ENCODE assay signal across 15 cellular contexts in the genomic region with DNA sequence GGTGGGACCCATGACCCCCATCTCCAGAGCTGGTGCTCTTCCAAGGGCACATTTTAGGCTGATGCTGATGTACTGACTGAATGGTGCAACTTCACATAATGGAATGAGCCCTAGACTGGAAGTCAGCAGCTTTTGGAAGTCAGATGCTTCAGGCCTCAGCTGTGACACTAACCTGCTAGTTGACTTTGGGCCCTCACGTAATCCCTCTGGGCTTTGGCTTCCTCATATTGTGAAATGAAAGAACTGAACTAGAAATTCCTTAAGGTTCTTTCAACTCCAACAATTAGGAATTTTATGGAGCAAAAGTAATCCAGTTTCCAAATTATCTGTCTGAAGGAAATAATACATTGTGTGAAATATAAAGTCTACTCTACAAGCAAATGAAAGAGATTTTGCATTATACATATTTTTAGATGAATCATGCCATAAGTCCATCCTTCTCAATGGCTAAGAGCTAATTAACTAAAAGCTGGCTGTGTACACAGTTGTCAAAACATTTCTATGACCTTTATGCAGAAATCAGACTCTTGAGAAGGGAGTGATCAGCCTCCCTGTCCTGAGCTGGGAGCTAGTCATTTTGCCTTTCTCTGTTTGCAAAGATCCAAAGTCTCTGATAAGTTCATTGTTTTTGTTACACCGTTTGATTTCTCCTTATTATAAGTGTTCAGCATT.
A peak's percentile ranks its signal among the peaks of the same experiment; 100 is the strongest.
DNase-seq lines count a peak whose midpoint lies in the region; ATAC-seq and TF ChIP-seq lines count a peak whose summit lies in the region.
"Had no signal": no experiment of that assay in that cellular context is flagged by ENCODE, and none has a peak within 500 bp of the region (broad histone marks: within the 10 kb centered on the region; RNA-seq: fewer than 3 reads in every experiment).

No MANE protein-coding gene starts in this region.

- 100% methylated on average over 1 of the region's 2 CpGs; no CpG with 5 or more reads in 1 of the 2 experiments for WGBS in mesodermal cell (ENCODE audit: insufficient coverage in 2 of 2), 2 experiments
- 56 to 61% methylated on average over 2 of the region's 2 CpGs for WGBS in thyroid gland, 2 donors

- no peaks in the 10 kb centered on the region for H3K27me3 ChIP-seq in thyroid gland
- H3K27me3 ChIP-seq: body of pancreas had no signal

- TF ChIP-seq POLR2A in thyroid gland (IDR thresholded peaks at IDR 0.05) = no peak

- H3K4me1 ChIP-seq in mesodermal cell (ENCODE audit: control insufficient read depth, insufficient read depth, low read length, poor library complexity, severe bottlenecking) (peaks cover 20% of the 10 kb centered on the region), thyroid gland (peaks cover 7 to 16% of the 10 kb centered on the region in 2 donors)
- H3K4me1 ChIP-seq: body of pancreas had no signal

- no peak for DNase-seq in Right ventricle myocardium inferior (ENCODE audit: missing footprints)
- no peak for DNase-seq in cardiac septum (ENCODE audit: low spot score)
- DNase-seq in thyroid gland = no peak
- DNase-seq in activated naive CD8-positive, alpha-beta T cell treated with anti-CD3 and anti-CD28 coated beads for 36 hours = no peak
- DNase-seq in activated CD4-positive, alpha-beta T cell treated with anti-CD3 and anti-CD28 coated beads, Interleukin-2, amount 10 ng/mL, durations not matched to agents 24 days and 14 days = no peak
- DNase-seq: activated effector memory CD4-positive, alpha-beta T cell treated with anti-CD3 and anti-CD28 coated beads, Interleukin-2, amount 50 U/mL, for 16 hours; effector CD8-positive, alpha-beta T cell; NCI-H1105 treated with DMSO at 0.1 percent for 48 hours; NCI-H345 had no signal

- H3K27ac ChIP-seq in mesodermal cell (ENCODE audit: low read depth, low read length, severe bottlenecking) (peak overlapping the region; percentile 76), thyroid gland (peak overlapping the region in 2 of 3 donors; percentile 23 to 41)
- H3K27ac ChIP-seq: VCaP had no signal

- H3K36me3 ChIP-seq in mesodermal cell (ENCODE audit: control insufficient read depth, insufficient read depth, low read length) (no peaks in the 10 kb centered on the region), thyroid gland (no peaks in the 10 kb centered on the region)

- peaks cover 40% of the 10 kb centered on the region for H3K36me3 Mint-ChIP-seq in brain
- H3K36me3 Mint-ChIP-seq in activated naive CD8-positive, alpha-beta T cell treated with anti-CD3 and anti-CD28 coated beads for 36 hours = no peaks in the 10 kb centered on the region
- no peaks in the 10 kb centered on the region for H3K36me3 Mint-ChIP-seq in activated CD4-positive, alpha-beta T cell treated with anti-CD3 and anti-CD28 coated beads, Interleukin-2, amount 10 ng/mL, durations not matched to agents 24 days and 14 days (ENCODE audit: low read depth)

- peaks cover 0 to 3% (median 0%) of the 10 kb centered on the region in 5 experiments for H3K9me3 Mint-ChIP-seq in brain
- H3K9me3 Mint-ChIP-seq in activated naive CD8-positive, alpha-beta T cell treated with anti-CD3 and anti-CD28 coated beads for 36 hours = no peaks in the 10 kb centered on the region
- H3K9me3 Mint-ChIP-seq in activated CD4-positive, alpha-beta T cell treated with anti-CD3 and anti-CD28 coated beads, Interleukin-2, amount 10 ng/mL, durations not matched to agents 24 days and 14 days = no peaks in the 10 kb centered on the region

- H3K9me3 ChIP-seq in mesodermal cell (ENCODE audit: control insufficient read depth, low read length) (peaks cover 11% of the 10 kb centered on the region), thyroid gland (no peaks in the 10 kb centered on the region)
- H3K9me3 ChIP-seq: body of pancreas had no signal

- intact Hi-C loops in Right ventricle myocardium inferior (cut with DNase I) (no loop called here), cardiac septum (cut with DNase I) (no loop called here), thyroid gland (cut with DNase I) (no loop called here)
- intact Hi-C loops in activated CD4-positive, alpha-beta T cell treated with anti-CD3 and anti-CD28 coated beads, Interleukin-2, amount 10 ng/mL, durations not matched to agents 24 days and 14 days (cut with micrococcal nuclease) = no loop called here

- peaks cover 23% of the 10 kb centered on the region for H3K4me1 Mint-ChIP-seq in brain
- no peaks in the 10 kb centered on the region for H3K4me1 Mint-ChIP-seq in activated naive CD8-positive, alpha-beta T cell treated with anti-CD3 and anti-CD28 coated beads for 36 hours
- H3K4me1 Mint-ChIP-seq in activated CD4-positive, alpha-beta T cell treated with anti-CD3 and anti-CD28 coated beads, Interleukin-2, amount 10 ng/mL, durations not matched to agents 24 days and 14 days = no peaks in the 10 kb centered on the region

- H3K27ac Mint-ChIP-seq in brain = peak overlapping the region; percentile 32 to 96 (median 71)
- no peak overlapping the region for H3K27ac Mint-ChIP-seq in activated naive CD8-positive, alpha-beta T cell treated with anti-CD3 and anti-CD28 coated beads for 36 hours
- H3K27ac Mint-ChIP-seq in activated CD4-positive, alpha-beta T cell treated with anti-CD3 and anti-CD28 coated beads, Interleukin-2, amount 10 ng/mL, durations not matched to agents 24 days and 14 days = no peak overlapping the region
- H3K27ac Mint-ChIP-seq: progenitor cell of endocrine pancreas had no signal

- no peak overlapping the region for H3K4me3 ChIP-seq in mesodermal cell (ENCODE audit: extremely low read depth, insufficient read depth, low read length, poor library complexity, severe bottlenecking)
- H3K4me3 ChIP-seq in thyroid gland (replicated peaks in 1 of 3) = no peak overlapping the region
- H3K4me3 ChIP-seq: body of pancreas had no signal

- H3K27me3 Mint-ChIP-seq in brain = no peaks in the 10 kb centered on the region
- H3K27me3 Mint-ChIP-seq in activated naive CD8-positive, alpha-beta T cell treated with anti-CD3 and anti-CD28 coated beads for 36 hours = no peaks in the 10 kb centered on the region
- no peaks in the 10 kb centered on the region for H3K27me3 Mint-ChIP-seq in activated CD4-positive, alpha-beta T cell treated with anti-CD3 and anti-CD28 coated beads, Interleukin-2, amount 10 ng/mL, durations not matched to agents 24 days and 14 days

- TF ChIP-seq CTCF in brain (conservative IDR thresholded peaks at IDR 0.05) (no peak), thyroid gland (IDR thresholded peaks at IDR 0.05) (no peak)

- no peak overlapping the region for H3K4me3 Mint-ChIP-seq in brain
- no peak overlapping the region for H3K4me3 Mint-ChIP-seq in activated naive CD8-positive, alpha-beta T cell treated with anti-CD3 and anti-CD28 coated beads for 36 hours
- no peak overlapping the region for H3K4me3 Mint-ChIP-seq in activated CD4-positive, alpha-beta T cell treated with anti-CD3 and anti-CD28 coated beads, Interleukin-2, amount 10 ng/mL, durations not matched to agents 24 days and 14 days

- peak; percentile 2 for ATAC-seq in Right ventricle myocardium inferior
- ATAC-seq in HG02852 (IDR thresholded peaks at IDR 0.05; ENCODE audit: unreplicated experiment) = no peak

Comparison
In these comparisons a context has a peak if more than half of its experiments do, and no peak if none do; other contexts are left out.
1. H3K27ac Mint-ChIP-seq: peak in brain (5 of 5); none in activated naive CD8-positive, alpha-beta T cell treated with anti-CD3 and anti-CD28 coated beads for 36 hours (single experiment) and activated CD4-positive, alpha-beta T cell treated with anti-CD3 and anti-CD28 coated beads, Interleukin-2, amount 10 ng/mL, durations not matched to agents 24 days and 14 days (single experiment).